ENCODE assay signal across 25 cellular contexts in genomic region chr6:19818805-19819204, GRCh38.
"Had no signal": no experiment of that assay in that cellular context is flagged by ENCODE, and none has a peak within 500 bp of the region (broad histone marks: within the 10 kb centered on the region; RNA-seq: fewer than 3 reads in every experiment).

No MANE protein-coding gene starts in this region.

- H3K4me1 ChIP-seq: Peyer's patch, SJCRH30 had no signal

- H3K27ac ChIP-seq: PC-9, Peyer's patch, SJCRH30 had no signal

- H3K4me3 ChIP-seq: MG63, PC-9, Peyer's patch, SJCRH30 had no signal

- H3K36me3 ChIP-seq: MG63, Peyer's patch, SJCRH30 had no signal

- H3K9me3 ChIP-seq: MG63, Peyer's patch, SJCRH30 had no signal

- ATAC-seq: HepG2, Right ventricle myocardium inferior, SK-N-SH treated with all-trans-retinoic acid at 6 μM for 48 hours had no signal

- DNase-seq: IMR-90, Karpas-422, KG1, MG63, NCI-H1092, NCI-H1105 treated with DMSO at 0.1 percent for 48 hours, NCI-H1417 treated with DMSO at 0.1 percent for 48 hours, NCI-H146, NCI-H1694 treated with DMSO at 0.1 percent for 48 hours, NCI-H1930, NCI-H2081, NCI-H2107, NCI-H2227 treated with DMSO at 0.1 percent for 48 hours, NCI-H446, NCI-H510A, NCI-H524 treated with DMSO at 0.1 percent for 48 hours, NCI-H69, NCI-H774, PC-9, Peyer's patch, SHP77 treated with DMSO at 0.1 percent for 48 hours, SJCRH30 had no signal

- H3K27me3 ChIP-seq: MG63, Peyer's patch, SJCRH30 had no signal
